ENCODE assay signal across 16 cellular contexts in the genomic region with DNA sequence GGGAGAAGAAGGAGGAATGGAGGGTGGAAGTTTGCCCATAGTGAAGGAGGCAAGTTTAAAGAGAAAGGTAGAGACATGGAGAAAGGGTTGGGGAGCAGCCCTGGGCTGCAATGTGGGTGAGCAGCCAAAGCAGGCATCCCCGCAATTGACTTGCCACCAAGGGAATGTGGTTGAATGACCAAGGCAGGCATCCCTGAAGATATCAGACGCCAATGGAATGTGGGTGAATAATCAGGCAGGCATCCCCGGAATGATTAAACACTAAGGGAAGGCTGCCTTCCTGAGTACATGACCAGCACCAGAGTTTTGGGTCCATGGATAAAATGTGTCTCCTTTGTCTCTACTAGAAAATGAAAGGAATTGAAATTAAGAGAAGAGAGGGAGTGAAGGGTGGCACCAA. TPM values are rescaled to one million over a fixed set of nuclear protein-coding genes. Genes with fewer than 3 reads are reported as not detected.
DNase-seq lines count a peak whose midpoint lies in the region; ATAC-seq, FAIRE-seq and TF ChIP-seq lines count a peak whose summit lies in the region.
"Not testable (repeated sequence)": the region's sequence is repeated elsewhere in the genome, so short reads cannot be mapped to it uniquely, and the experiment has no call there.
"Had no signal": no experiment of that assay in that cellular context is flagged by ENCODE, and none has a peak within 500 bp of the region (broad histone marks: within the 10 kb centered on the region; RNA-seq: fewer than 3 reads in every experiment).

No MANE protein-coding gene starts in this region.

- not testable (repeated sequence) for H3K9me3 Mint-ChIP-seq in astrocyte (ENCODE audit: unreplicated experiment)

- not testable (repeated sequence) for H3K79me2 ChIP-seq in astrocyte (ENCODE audit: insufficient read depth, low read length); osteoblast (ENCODE audit: insufficient read depth, low read length)

- not testable (repeated sequence) for H3K36me3 ChIP-seq in IMR-90 (ENCODE audit: control insufficient read depth, insufficient read depth, low read length); RWPE2 (ENCODE audit: low read depth); astrocyte (ENCODE audit: insufficient read depth, low read length); osteoblast (ENCODE audit: insufficient read depth, low read length)

- peak overlapping the region; percentile 99; the same call in 1 of the 2 replicates for H3K4ac ChIP-seq in IMR-90 (ENCODE audit: low read depth, low read length)

- peak overlapping the region; percentile 41 for H2AFZ ChIP-seq in IMR-90 (replicated peaks; ENCODE audit: low read length, poor library complexity)
- H2AFZ ChIP-seq in astrocyte (ENCODE audit: low read depth, low read length); osteoblast (ENCODE audit: low read length): not testable (repeated sequence)

- intact Hi-C loops in IMR-90 (cut with micrococcal nuclease), result loop anchor here (5.0 kb wide), 1 partner anchor 77 kb away; a partner anchor contains a TSS

- H3K27me3 ChIP-seq in IMR-90 (ENCODE audit: control insufficient read depth, insufficient read depth, low read length); RWPE2 (ENCODE audit: insufficient read depth, poor library complexity, severe bottlenecking); astrocyte (ENCODE audit: insufficient read depth, low read length); osteoblast (ENCODE audit: insufficient read depth, low read length): not testable (repeated sequence)

- peak overlapping the region; percentile 70 to 92; a peak in 3 of 4 replicates for H4K8ac ChIP-seq in IMR-90 (ENCODE audit: low read depth in 2 of 2, low read length in 2 of 2)

- H3K9me3 ChIP-seq in IMR-90 (ENCODE audit: control insufficient read depth, insufficient read depth, low read length); RWPE2 (ENCODE audit: severe bottlenecking); astrocyte (ENCODE audit: insufficient read depth, low read depth, low read length); osteoblast (ENCODE audit: low read depth, low read length): not testable (repeated sequence)

- H2AK5ac ChIP-seq in IMR-90 (ENCODE audit: low read depth, low read length), result 0 out of 2 replicates have a peak overlapping the region, but pooled peaks have one; percentile 89

- TF ChIP-seq POLR2A in IMR-90 (IDR thresholded peaks at IDR 0.05; ENCODE audit: low read depth, low read length), result not testable (repeated sequence)

- H4K20me1 ChIP-seq in IMR-90 (ENCODE audit: insufficient read depth, low read length); astrocyte (ENCODE audit: insufficient read depth, low read length); osteoblast (ENCODE audit: insufficient read depth, low read length): not testable (repeated sequence)

- not testable (repeated sequence) for H3K4me1 ChIP-seq in IMR-90 (ENCODE audit: control insufficient read depth, insufficient read depth, low read length)
- H3K4me1 ChIP-seq in RWPE2 (ENCODE audit: insufficient read depth, poor library complexity, severe bottlenecking) (peaks cover 16% of the 10 kb centered on the region), astrocyte (ENCODE audit: insufficient read depth, low read length) (peaks cover 15% of the 10 kb centered on the region), osteoblast (ENCODE audit: insufficient read depth, low read length) (peaks cover 32% of the 10 kb centered on the region)

- H3K4me1 Mint-ChIP-seq in astrocyte (ENCODE audit: low read depth, unreplicated experiment), result peaks cover 35% of the 10 kb centered on the region

- ATAC-seq in IMR-90 (ENCODE audit: low read depth) (peak; percentile 97), RWPE2 (ENCODE audit: low read depth) (peak; percentile 95)

- not testable (repeated sequence) for FAIRE-seq in astrocyte (lab: Jason Lieb, UNC)

- in situ Hi-C loops in IMR-90 (cut with MboI; ENCODE audit: low sequenced_read_pairs), result not testable (repeated sequence)

- not testable (repeated sequence) for H2AK9ac ChIP-seq in IMR-90 (replicated peaks; ENCODE audit: low read depth, low read length, poor library complexity)

- POLR2A ChIA-PET in AG04449 (lab: Yijun Ruan, JAX); IMR-90 (lab: Charles Lee; ENCODE audit: unreplicated experiment): not testable (repeated sequence)

- H3K79me1 ChIP-seq in IMR-90 (ENCODE audit: low read depth in 1 of 2, low read length in 2 of 2), result not testable (repeated sequence)

- H3K14ac ChIP-seq in IMR-90 (replicated peaks; ENCODE audit: low read depth, low read length), result peak overlapping the region; percentile 97

- H3K23ac ChIP-seq in IMR-90 (ENCODE audit: low read depth, low read length), result peak overlapping the region; percentile 95; the same call in 1 of the 2 replicates

- H3K27me3 Mint-ChIP-seq in astrocyte (ENCODE audit: low read depth, unreplicated experiment), result not testable (repeated sequence)

- H4K91ac ChIP-seq in IMR-90 (ENCODE audit: insufficient read depth, low read depth, low read length), result peak overlapping the region; percentile 97

- peak overlapping the region; percentile 88; the same call in 2 of the 3 replicates for H2BK15ac ChIP-seq in IMR-90 (ENCODE audit: low read depth, low read length)

- peak; percentile 40 for DNase-seq in AG04449 (ENCODE audit: low read depth, low spot score)
- peak; percentile 94 for DNase-seq in ELR (ENCODE audit: low read depth)
- DNase-seq in IMR-90, result peak; percentile 75
- peak; percentile 63 for DNase-seq in RWPE2 (ENCODE audit: low spot score)
- DNase-seq in astrocyte (ENCODE audit: low read depth), result peak; percentile 88
- peak; percentile 65 for DNase-seq in epithelial cell of esophagus (ENCODE audit: low read depth)
- DNase-seq in hepatic stellate cell (ENCODE audit: low spot score), result peak; percentile 22
- peak; percentile 43 for DNase-seq in osteoblast (ENCODE audit: insufficient read length, low spot score, missing footprints)

- H3K27ac Mint-ChIP-seq in astrocyte (ENCODE audit: unreplicated experiment), result peak overlapping the region; percentile 89

- peak overlapping the region; percentile 99 for H2BK20ac ChIP-seq in IMR-90 (ENCODE audit: low read depth, low read length)

- H3K27ac ChIP-seq in IMR-90 (ENCODE audit: insufficient read depth, low read length) (peak overlapping the region; percentile 75), RWPE2 (ENCODE audit: poor library complexity, severe bottlenecking) (peak overlapping the region; percentile 53), astrocyte (ENCODE audit: low read depth, low read length) (peak overlapping the region; percentile 49), osteoblast (ENCODE audit: low read depth, low read length) (peak overlapping the region; percentile 57)

- H3K18ac ChIP-seq in IMR-90 (ENCODE audit: low read depth, low read length), result peak overlapping the region; percentile 92; the same call in 1 of the 2 replicates

- H3K9me1 ChIP-seq in IMR-90 (ENCODE audit: insufficient read depth, low read length), result not testable (repeated sequence)

- H3K56ac ChIP-seq in IMR-90 (ENCODE audit: extremely low read depth, insufficient read depth, low read length), result peak overlapping the region; percentile 74; the same call in 1 of the 2 replicates

- not testable (repeated sequence) for H3K4me3 ChIP-seq in AG04449 (ENCODE audit: low read depth, low read length); IMR-90 (ENCODE audit: insufficient read depth, low read depth, low read length); RWPE2 (ENCODE audit: severe bottlenecking); epithelial cell of esophagus (ENCODE audit: low read length); osteoblast (ENCODE audit: insufficient read depth, low read length)
- peak overlapping the region; percentile 11 for H3K4me3 ChIP-seq in astrocyte (ENCODE audit: insufficient read depth, low read depth, low read length)

- peak overlapping the region; percentile 18; the same call in 1 of the 2 replicates for H3K4me2 ChIP-seq in IMR-90 (ENCODE audit: low read depth, low read length)
- peak overlapping the region; percentile 65 for H3K4me2 ChIP-seq in astrocyte (ENCODE audit: low read length)
- H3K4me2 ChIP-seq in osteoblast (ENCODE audit: insufficient read depth, low read length), result peak overlapping the region; percentile 39

- WGBS in IMR-90 (ENCODE audit: extremely low coverage in 2 of 2, insufficient read length in 1 of 2), 2 experiments, result no CpG with 5 or more reads among the region's 3 CpGs

- dilution Hi-C loops in IMR-90 (cut with HindIII; ENCODE audit: low sequenced_read_pairs, unreplicated experiment), result not testable (repeated sequence)

- not testable (repeated sequence) for TF ChIP-seq CTCF in AG04449 (IDR thresholded peaks at IDR 0.05; ENCODE audit: insufficient read depth, low read length, missing control alignments); IMR-90 (conservative IDR thresholded peaks at IDR 0.05; ENCODE audit: low read depth, low read length); RWPE2 (IDR thresholded peaks at IDR 0.05; ENCODE audit: poor library complexity, severe bottlenecking); astrocyte (IDR thresholded peaks at IDR 0.05; ENCODE audit: insufficient read depth, low read depth, low read length); epithelial cell of esophagus (IDR thresholded peaks at IDR 0.05; ENCODE audit: insufficient read depth, low read depth, low read length, missing control alignments); osteoblast (IDR thresholded peaks at IDR 0.05; ENCODE audit: extremely low read depth, low read depth, low read length)

- H3K36me3 Mint-ChIP-seq in astrocyte (ENCODE audit: low read depth, unreplicated experiment), result not testable (repeated sequence)

- peak overlapping the region; percentile 47 for H3K4me3 Mint-ChIP-seq in astrocyte (ENCODE audit: unreplicated experiment)

- H2BK5ac ChIP-seq in IMR-90 (ENCODE audit: low read depth, low read length, poor library complexity, severe bottlenecking), result peak overlapping the region; percentile 95

- BruUV-seq in IMR-90 (replicated peaks; lab: Mats Ljungman, UMichigan), result not testable (repeated sequence)

- H4K5ac ChIP-seq in IMR-90 (ENCODE audit: low read depth, low read length), result peak overlapping the region; percentile 80; the same call in 1 of the 2 replicates

- H3K9ac ChIP-seq in IMR-90 (ENCODE audit: low read depth, low read length), result not testable (repeated sequence)
- H3K9ac ChIP-seq in astrocyte (ENCODE audit: low read length), result peak overlapping the region; percentile 19

- H2BK120ac ChIP-seq in IMR-90 (ENCODE audit: low read depth, low read length), result peak overlapping the region; percentile 99

- not testable (repeated sequence) for TF ChIP-seq RAD21 in IMR-90 (IDR thresholded peaks at IDR 0.05; ENCODE audit: low read length)

- CTCF ChIA-PET in AG04449 (lab: Yijun Ruan, JAX), result interaction anchor here (1.3 to 2.8 kb wide), 2 partner anchors 18 kb away, joined by 3 to 14 read pairs; no protein-coding TSS in a partner anchor
- CTCF ChIA-PET in IMR-90 (lab: Yijun Ruan, JAX), result not testable (repeated sequence)

RNA-seq across cellular contexts. Expression of a gene that starts 39.8 kb away (rescaled TPM):
- not detected in 2 replicates for total RNA-seq in IMR-90 (2012; rRNA removed)
- polyA plus RNA-seq in IMR-90 (2012; rRNA removed), result 0.04 TPM in 1 of 2 replicates, not detected in the other
- polyA plus RNA-seq in IMR-90 (2012; cell fraction: cytosol; rRNA removed), result not detected in 2 replicates
- polyA plus RNA-seq in IMR-90 (2012; cell fraction: nucleus; rRNA removed; ENCODE audit: low replicate concordance), result 0.02 TPM in 1 of 2 replicates, not detected in the other
- not detected in 2 replicates for total RNA-seq in astrocyte
- total RNA-seq in osteoblast, result 0.29 TPM in 1 of 2 replicates, not detected in the other
- total RNA-seq: gastrocnemius medialis, H7, mesothelial cell of epicardium had no signal

RNA-seq across cellular contexts. Expression of a gene that starts 53.5 kb away (rescaled TPM):
- total RNA-seq in IMR-90 (2012; rRNA removed) (under 0.01 TPM in 1 of 2 replicates, not detected in the other), astrocyte (not detected in 2 replicates), osteoblast (not detected in 2 replicates)
- polyA plus RNA-seq in IMR-90 (2012; rRNA removed), result not detected in 2 replicates
- not detected in 2 replicates for polyA plus RNA-seq in IMR-90 (2012; cell fraction: cytosol; rRNA removed)
- 0.01 and 0.03 TPM in 2 replicates for polyA plus RNA-seq in IMR-90 (2012; cell fraction: nucleus; rRNA removed; ENCODE audit: low replicate concordance)
- total RNA-seq: activated CD8-positive, alpha-beta T cell treated with anti-CD3 and anti-CD28 coated beads, Interleukin-2, amount 10 ng/mL, durations not matched to agents 7 days and 5 days; CD8-positive, alpha-beta memory T cell; cerebellum; H7; left colon; mesothelial cell of epicardium; sigmoid colon had no signal
- polyA plus RNA-seq: CD8-positive, alpha-beta memory T cell had no signal

Comparison
In these comparisons a context has a peak if more than half of its experiments do, and no peak if none do; other contexts are left out.
1. DNase-seq: peak in every context shown above with its lines; median percentile 94 in ELR; 88 in astrocyte; 75 in IMR-90; 65 in epithelial cell of esophagus; 63 in RWPE2; 43 in osteoblast; 40 in AG04449; 22 in hepatic stellate cell.